26 cellular contexts compared by ENCODE assay signal in genomic region chr9:36011379-36011778, GRCh38. TPM values are rescaled to one million over a fixed set of nuclear protein-coding genes. Genes with fewer than 3 reads are reported as not detected.
DNase-seq lines count a peak whose midpoint lies in the region; ATAC-seq, FAIRE-seq and TF ChIP-seq lines count a peak whose summit lies in the region.
"Had no signal": no experiment of that assay in that cellular context is flagged by ENCODE, and none has a peak within 500 bp of the region (broad histone marks: within the 10 kb centered on the region; RNA-seq: fewer than 3 reads in every experiment).

No MANE protein-coding gene starts in this region.

- no peak overlapping the region; the same call in 1 of the 2 replicates for H4K5ac ChIP-seq in IMR-90 (ENCODE audit: low read depth, low read length)

- dilution Hi-C loops in IMR-90 (cut with HindIII; ENCODE audit: low sequenced_read_pairs, unreplicated experiment) (no loop called here), endothelial cell of umbilical vein (cut with MboI; ENCODE audit: extremely low pct_ligation_motif_present, low sequenced_read_pairs) (no loop called here)

- no peak for TF ChIP-seq RAD21 in IMR-90 (IDR thresholded peaks at IDR 0.05; ENCODE audit: low read length)

- H3K36me3 ChIP-seq in IMR-90 (ENCODE audit: control insufficient read depth, insufficient read depth, low read length) (no peaks in the 10 kb centered on the region), bronchial epithelial cell (ENCODE audit: control insufficient read depth, insufficient read depth, low read length) (no peaks in the 10 kb centered on the region), endothelial cell of umbilical vein (ENCODE audit: control insufficient read depth in 2 of 2, extremely low read depth in 1 of 2, insufficient read depth in 2 of 2, low read length in 2 of 2) (no peaks in the 10 kb centered on the region), osteoblast (ENCODE audit: insufficient read depth, low read length) (no peaks in the 10 kb centered on the region), WERI-Rb-1 (no peaks in the 10 kb centered on the region)
- H3K36me3 ChIP-seq: BE2C, MG63 had no signal

- H3K9me3 ChIP-seq in IMR-90 (ENCODE audit: control insufficient read depth, insufficient read depth, low read length) = 0 out of 2 replicates have a peak, but pooled peaks cover 1% of the 10 kb centered on the region
- no peaks in the 10 kb centered on the region for H3K9me3 ChIP-seq in endothelial cell of umbilical vein (replicated peaks; ENCODE audit: control insufficient read depth, insufficient read depth, low read length)
- H3K9me3 ChIP-seq in osteoblast (ENCODE audit: low read depth, low read length) = no peaks in the 10 kb centered on the region
- no peaks in the 10 kb centered on the region for H3K9me3 ChIP-seq in WERI-Rb-1 (ENCODE audit: severe bottlenecking)
- H3K9me3 ChIP-seq: BE2C had no signal

- H2AFZ ChIP-seq in IMR-90 (replicated peaks; ENCODE audit: low read length, poor library complexity) (no peak overlapping the region), endothelial cell of umbilical vein (ENCODE audit: low read depth, low read length) (no peak overlapping the region), osteoblast (ENCODE audit: low read length) (peak overlapping the region; percentile 8)

- DNase-seq in IMR-90 = no peak
- peak; percentile 39 for DNase-seq in bronchial epithelial cell (ENCODE audit: low read depth)
- DNase-seq in endothelial cell of umbilical vein (ENCODE audit: low read depth, low spot score) = no peak
- DNase-seq in osteoblast (ENCODE audit: insufficient read length, low spot score, missing footprints) = no peak
- DNase-seq in glomerular visceral epithelial cell (ENCODE audit: extremely low spot score) = no peak
- no peak for DNase-seq in WERI-Rb-1
- DNase-seq: 8988T; ACHN; BE2C; Calu3; DMS79 treated with DMSO at 0.1 percent for 48 hours; H9; KG1; MG63; NCI-H2029; NCI-H446; NCI-H526; NCI-H82; NK-92 treated with Interleukin-12 subunit alpha and Interleukin-12 subunit beta, amount 100 ng/mL, for 24 hours; SHP77 had no signal

- intact Hi-C loops in IMR-90 (cut with micrococcal nuclease) = no loop called here
- intact Hi-C loops in endothelial cell of umbilical vein (cut with micrococcal nuclease) = no loop called here

- no peak overlapping the region for H2AK9ac ChIP-seq in IMR-90 (replicated peaks; ENCODE audit: low read depth, low read length, poor library complexity)

- H3K23ac ChIP-seq in IMR-90 (ENCODE audit: low read depth, low read length) = no peak overlapping the region

- CTCF ChIA-PET in IMR-90 (lab: Yijun Ruan, JAX) = interaction anchor here (1.3 kb wide), 1 partner anchor 18 kb away, joined by 3 read pairs; no protein-coding TSS in a partner anchor
- CTCF ChIA-PET in endothelial cell of umbilical vein (lab: Charles Lee) = interaction anchor here (0.7 to 5.7 kb wide), 11 partner anchors 10 to 156 kb away, joined by 3 to 60 read pairs (median 5); partner anchors contain the start of genes CCIN and GLIPR2

- ATAC-seq in IMR-90 (ENCODE audit: low read depth) (no peak), HG02981 (IDR thresholded peaks at IDR 0.05; ENCODE audit: unreplicated experiment) (no peak), HG02798 (IDR thresholded peaks at IDR 0.05; ENCODE audit: poor library complexity, unreplicated experiment) (no peak)
- ATAC-seq: GM23338 had no signal

- TF ChIP-seq CTCF in IMR-90 (conservative IDR thresholded peaks at IDR 0.05; ENCODE audit: low read depth, low read length) (no peak), bronchial epithelial cell (IDR thresholded peaks at IDR 0.05; ENCODE audit: insufficient read depth, low read length, severe bottlenecking) (no peak), endothelial cell of umbilical vein (IDR thresholded peaks at IDR 0.05; ENCODE audit: extremely low read depth in 1 of 2, insufficient read depth in 1 of 2, low read depth in 1 of 2, low read length in 2 of 2) (no peak), osteoblast (IDR thresholded peaks at IDR 0.05; ENCODE audit: extremely low read depth, low read depth, low read length) (no peak), WERI-Rb-1 (IDR thresholded peaks at IDR 0.05; ENCODE audit: low read depth, low read length) (no peak)

- H3K4ac ChIP-seq in IMR-90 (ENCODE audit: low read depth, low read length) = peak overlapping the region; percentile 3; the same call in 1 of the 2 replicates

- H3K56ac ChIP-seq in IMR-90 (ENCODE audit: extremely low read depth, insufficient read depth, low read length) = no peak overlapping the region

- peak overlapping the region; percentile 40; the same call in 1 of the 2 replicates for H3K18ac ChIP-seq in IMR-90 (ENCODE audit: low read depth, low read length)

- BruUV-seq in IMR-90 (replicated peaks; lab: Mats Ljungman, UMichigan) (no TSS peak), endothelial cell of umbilical vein (replicated peaks; lab: Mats Ljungman, UMichigan) (no TSS peak)

- no peak overlapping the region; the same call in 1 of the 2 replicates for H2AK5ac ChIP-seq in IMR-90 (ENCODE audit: low read depth, low read length)

- H3K79me2 ChIP-seq in endothelial cell of umbilical vein (ENCODE audit: control insufficient read depth, insufficient read depth, low read length) (no peaks in the 10 kb centered on the region), osteoblast (ENCODE audit: insufficient read depth, low read length) (no peaks in the 10 kb centered on the region)

- H3K4me2 ChIP-seq in IMR-90 (ENCODE audit: low read depth, low read length) (no peak overlapping the region), endothelial cell of umbilical vein (ENCODE audit: insufficient read depth, low read length) (no peak overlapping the region), osteoblast (ENCODE audit: insufficient read depth, low read length) (no peak overlapping the region)
- H3K4me2 ChIP-seq: GM23338 had no signal

- FAIRE-seq in bronchial epithelial cell (lab: Jason Lieb, UNC) = no peak
- peak; percentile 59 for FAIRE-seq in endothelial cell of umbilical vein (lab: Jason Lieb, UNC)
- FAIRE-seq: GM18507 had no signal

- 0 out of 2 replicates have a peak overlapping the region, but pooled peaks have one; percentile 9 for H2BK20ac ChIP-seq in IMR-90 (ENCODE audit: low read depth, low read length)

- peak overlapping the region; percentile 38; the same call in 1 of the 3 replicates for H2BK15ac ChIP-seq in IMR-90 (ENCODE audit: low read depth, low read length)

- no peak overlapping the region for H3K14ac ChIP-seq in IMR-90 (replicated peaks; ENCODE audit: low read depth, low read length)

- H3K4me3 ChIP-seq in IMR-90 (ENCODE audit: insufficient read depth, low read depth, low read length) (no peak overlapping the region), bronchial epithelial cell (ENCODE audit: low read depth, low read length) (no peak overlapping the region), endothelial cell of umbilical vein (replicated peaks in 1 of 3; ENCODE audit: insufficient read depth in 1 of 3, low read depth in 1 of 3, low read length in 3 of 3) (no peak overlapping the region), osteoblast (ENCODE audit: insufficient read depth, low read length) (no peak overlapping the region), WERI-Rb-1 (ENCODE audit: low read depth, low read length) (no peak overlapping the region)
- H3K4me3 ChIP-seq: GM23338, MG63 had no signal

- TF ChIP-seq POLR2A in IMR-90 (IDR thresholded peaks at IDR 0.05; ENCODE audit: low read depth, low read length) (no peak), endothelial cell of umbilical vein (IDR thresholded peaks at IDR 0.05; ENCODE audit: low read depth, low read length) (no peak)

- H4K20me1 ChIP-seq in IMR-90 (ENCODE audit: insufficient read depth, low read length) (no peaks in the 10 kb centered on the region), endothelial cell of umbilical vein (replicated peaks; ENCODE audit: control insufficient read depth, extremely low read depth, insufficient read depth, low read length) (no peaks in the 10 kb centered on the region), osteoblast (ENCODE audit: insufficient read depth, low read length) (no peaks in the 10 kb centered on the region)

- H3K27ac ChIP-seq in IMR-90 (ENCODE audit: insufficient read depth, low read length) (no peak overlapping the region), endothelial cell of umbilical vein (ENCODE audit: insufficient read depth, low read depth, low read length) (no peak overlapping the region), osteoblast (ENCODE audit: low read depth, low read length) (no peak overlapping the region), WERI-Rb-1 (no peak overlapping the region)
- H3K27ac ChIP-seq: RWPE1 had no signal

- in situ Hi-C loops in IMR-90 (cut with MboI; ENCODE audit: low sequenced_read_pairs) = no loop called here

- WGBS in IMR-90 (ENCODE audit: extremely low coverage in 2 of 2, insufficient read length in 1 of 2), 2 experiments = no CpG with 5 or more reads among the region's 3 CpGs

- H3K27me3 ChIP-seq in IMR-90 (ENCODE audit: control insufficient read depth, insufficient read depth, low read length) = no peaks in the 10 kb centered on the region
- H3K27me3 ChIP-seq in bronchial epithelial cell (ENCODE audit: control insufficient read depth, insufficient read depth, low read length) = peaks cover 2% of the 10 kb centered on the region
- peaks cover 2 to 3% of the 10 kb centered on the region in 2 experiments for H3K27me3 ChIP-seq in endothelial cell of umbilical vein (ENCODE audit: control insufficient read depth in 2 of 2, insufficient read depth in 2 of 2, low read length in 2 of 2)
- H3K27me3 ChIP-seq in osteoblast (ENCODE audit: insufficient read depth, low read length) = no peaks in the 10 kb centered on the region
- H3K27me3 ChIP-seq in WERI-Rb-1 (ENCODE audit: insufficient read depth, low read depth, severe bottlenecking) = no peaks in the 10 kb centered on the region
- H3K27me3 ChIP-seq: MG63 had no signal

- POLR2A ChIA-PET in IMR-90 (lab: Charles Lee; ENCODE audit: unreplicated experiment) (no interaction called here), endothelial cell of umbilical vein (lab: Charles Lee) (interaction anchor here (0.6 kb wide), 1 partner anchor 92 kb away, joined by 3 read pairs; no protein-coding TSS in a partner anchor)

- H3K9ac ChIP-seq in IMR-90 (ENCODE audit: low read depth, low read length) (no peak overlapping the region), endothelial cell of umbilical vein (replicated peaks; ENCODE audit: extremely low read depth, insufficient read depth, low read length) (no peak overlapping the region)

- no peak overlapping the region for H4K91ac ChIP-seq in IMR-90 (ENCODE audit: insufficient read depth, low read depth, low read length)

- H3K79me1 ChIP-seq in IMR-90 (ENCODE audit: low read depth in 1 of 2, low read length in 2 of 2) = no peaks in the 10 kb centered on the region

- H3K9me1 ChIP-seq in IMR-90 (ENCODE audit: insufficient read depth, low read length) (peaks cover 5% of the 10 kb centered on the region; the same call in 1 of the 2 replicates), endothelial cell of umbilical vein (replicated peaks; ENCODE audit: control insufficient read depth, extremely low read depth, insufficient read depth, low read length) (no peaks in the 10 kb centered on the region)

- peak overlapping the region; percentile 39; the same call in 1 of the 2 replicates for H2BK120ac ChIP-seq in IMR-90 (ENCODE audit: low read depth, low read length)

- H2BK5ac ChIP-seq in IMR-90 (ENCODE audit: low read depth, low read length, poor library complexity, severe bottlenecking) = no peak overlapping the region

- H4K8ac ChIP-seq in IMR-90 (ENCODE audit: low read depth in 2 of 2, low read length in 2 of 2) = no peak overlapping the region

- H3K4me1 ChIP-seq in IMR-90 (ENCODE audit: control insufficient read depth, insufficient read depth, low read length) = peaks cover 2% of the 10 kb centered on the region; the same call in 1 of the 2 replicates
- H3K4me1 ChIP-seq in endothelial cell of umbilical vein (ENCODE audit: control insufficient read depth, extremely low read depth, insufficient read depth, low read length) = no peaks in the 10 kb centered on the region
- peaks cover 7% of the 10 kb centered on the region for H3K4me1 ChIP-seq in osteoblast (ENCODE audit: insufficient read depth, low read length)
- H3K4me1 ChIP-seq: BE2C had no signal

RNA-seq across cellular contexts. Expression of gene RECK, which starts 25.3 kb away (rescaled TPM):
- 23.5 and 27.2 TPM in 2 replicates for total RNA-seq in IMR-90 (2012; rRNA removed)
- 38.5 and 44.0 TPM in 2 replicates for polyA plus RNA-seq in IMR-90 (2012; rRNA removed)
- polyA plus RNA-seq in IMR-90 (2012; cell fraction: cytosol; rRNA removed) = 20.8 and 23.4 TPM in 2 replicates
- polyA plus RNA-seq in IMR-90 (2012; cell fraction: nucleus; rRNA removed; ENCODE audit: low replicate concordance) = 17.3 and 54.7 TPM in 2 replicates
- 1.3 and 1.4 TPM in 2 replicates for total RNA-seq in bronchial epithelial cell
- 14.1 and 14.5 TPM in 2 replicates for total RNA-seq in endothelial cell of umbilical vein
- polyA plus RNA-seq in endothelial cell of umbilical vein = 12.0 and 12.4 TPM in 2 replicates
- 13.7 and 15.4 TPM in 2 replicates for polyA plus RNA-seq in endothelial cell of umbilical vein (2011; cell fraction: cytosol; rRNA removed)
- polyA plus RNA-seq in endothelial cell of umbilical vein (2011; cell fraction: nucleus; rRNA removed) = 12.5 and 15.5 TPM in 2 replicates
- 22.2 and 22.3 TPM in 2 replicates for polyA plus RNA-seq in endothelial cell of umbilical vein (2012)
- polyA minus RNA-seq in endothelial cell of umbilical vein = 17.2 and 19.1 TPM in 2 replicates
- 0.31 TPM for polyA minus RNA-seq in endothelial cell of umbilical vein (2011; cell fraction: cytosol; rRNA and poly(A)+ RNA removed)
- polyA minus RNA-seq in endothelial cell of umbilical vein (2011; cell fraction: nucleus; rRNA and poly(A)+ RNA removed) = 7.3 and 9.6 TPM in 2 replicates
- total RNA-seq in osteoblast = 31.2 and 31.5 TPM in 2 replicates

RNA-seq across cellular contexts. Expression of gene OR2S2, which starts 53.4 kb away (rescaled TPM):
- 0.56 and 0.90 TPM in 2 replicates for total RNA-seq in IMR-90 (2012; rRNA removed)
- polyA plus RNA-seq in IMR-90 (2012; rRNA removed) = 0.20 and 0.46 TPM in 2 replicates
- polyA plus RNA-seq in IMR-90 (2012; cell fraction: cytosol; rRNA removed) = 0.32 TPM in 2 replicates
- 0.72 and 1.7 TPM in 2 replicates for polyA plus RNA-seq in IMR-90 (2012; cell fraction: nucleus; rRNA removed; ENCODE audit: low replicate concordance)
- total RNA-seq in bronchial epithelial cell = not detected in 2 replicates
- total RNA-seq in endothelial cell of umbilical vein = not detected in 2 replicates
- not detected in 2 replicates for polyA plus RNA-seq in endothelial cell of umbilical vein
- not detected in 2 replicates for polyA plus RNA-seq in endothelial cell of umbilical vein (2011; cell fraction: cytosol; rRNA removed)
- polyA plus RNA-seq in endothelial cell of umbilical vein (2011; cell fraction: nucleus; rRNA removed) = not detected in 2 replicates
- polyA plus RNA-seq in endothelial cell of umbilical vein (2012) = not detected in 2 replicates
- not detected in 2 replicates for polyA minus RNA-seq in endothelial cell of umbilical vein
- not detected for polyA minus RNA-seq in endothelial cell of umbilical vein (2011; cell fraction: cytosol; rRNA and poly(A)+ RNA removed)
- not detected in 2 replicates for polyA minus RNA-seq in endothelial cell of umbilical vein (2011; cell fraction: nucleus; rRNA and poly(A)+ RNA removed)
- under 0.01 TPM in 2 replicates for total RNA-seq in osteoblast
- total RNA-seq: Calu3, GM23338, H9, SK-MEL-5 had no signal
- polyA plus RNA-seq: GM23338 had no signal
